10 cellular contexts compared by ENCODE assay signal in the genomic region with DNA sequence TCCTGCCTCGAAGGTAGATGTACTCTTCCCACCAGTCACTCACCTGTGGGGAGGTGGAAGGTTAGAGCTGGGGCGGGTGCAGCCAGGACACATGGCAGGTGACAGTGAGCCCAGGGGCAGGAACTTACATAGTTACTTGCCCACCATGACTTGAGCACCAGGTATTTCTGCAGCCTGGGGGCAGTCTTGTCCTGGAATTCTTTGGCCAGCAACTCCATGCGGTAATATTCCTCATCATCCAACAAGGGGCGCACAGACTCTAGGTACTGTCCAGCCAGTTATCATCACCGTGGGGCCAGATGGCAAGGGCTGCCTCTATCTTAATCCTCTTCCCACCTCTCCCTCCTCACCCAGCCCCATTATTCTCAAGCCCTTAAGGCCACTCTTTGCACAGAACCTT. TPM values are rescaled to one million over a fixed set of nuclear protein-coding genes. Genes with fewer than 3 reads are reported as not detected.
DNase-seq lines count a peak whose midpoint lies in the region; ATAC-seq and TF ChIP-seq lines count a peak whose summit lies in the region.
"Had no signal": no experiment of that assay in that cellular context is flagged by ENCODE, and none has a peak within 500 bp of the region (broad histone marks: within the 10 kb centered on the region; RNA-seq: fewer than 3 reads in every experiment).

No MANE protein-coding gene starts in this region.

- WGBS in esophagus squamous epithelium, 2 donors, result 68 to 72% methylated on average over 4 to 5 of the region's 5 CpGs

- H3K9me3 Mint-ChIP-seq in activated CD4-positive, alpha-beta T cell treated with anti-CD3 and anti-CD28 coated beads for 36 hours (ENCODE audit: low read depth), result no peaks in the 10 kb centered on the region
- H3K9me3 Mint-ChIP-seq: naive B cell had no signal

- no TSS peak for BruUV-seq in A673 (replicated peaks; lab: Mats Ljungman, UMichigan)

- POLR2A ChIA-PET in A673 (lab: Charles Lee; ENCODE audit: low non-redundant PET), result no interaction called here
- POLR2A ChIA-PET in activated CD4-positive, alpha-beta T cell treated with anti-CD3 and anti-CD28 coated beads for 36 hours (lab: Charles Lee), result no interaction called here

- peak; percentile 50 for TF ChIP-seq CTCF in A673 (conservative IDR thresholded peaks at IDR 0.05; ENCODE audit: low read depth, low read length)
- TF ChIP-seq CTCF in foreskin keratinocyte (conservative IDR thresholded peaks at IDR 0.05), result peak; percentile 68
- peak in 3 of 6 experiments; percentile 5 to 21 (median 9) for TF ChIP-seq CTCF in esophagus squamous epithelium (IDR thresholded peaks at IDR 0.05)

- no peak for TF ChIP-seq POLR2A in esophagus squamous epithelium (IDR thresholded peaks at IDR 0.05)

- CTCF ChIA-PET in A673 (lab: Charles Lee), result no interaction called here
- CTCF ChIA-PET in activated CD4-positive, alpha-beta T cell treated with anti-CD3 and anti-CD28 coated beads for 36 hours (lab: Charles Lee), result interaction anchor here (0.7 to 2.7 kb wide), 3 partner anchors 12 to 51 kb away, joined by 4 to 14 read pairs (median 6); partner anchors contain the start of genes SCO2 and SYCE3

- H3K9me3 ChIP-seq in A673 (ENCODE audit: low read depth, low read length, poor library complexity, severe bottlenecking) (no peaks in the 10 kb centered on the region), SJCRH30 (replicated peaks) (no peaks in the 10 kb centered on the region), esophagus squamous epithelium (no peaks in the 10 kb centered on the region)

- H3K27ac ChIP-seq in A673 (ENCODE audit: low read depth, low read length, poor library complexity, severe bottlenecking), result no peak overlapping the region
- H3K27ac ChIP-seq in SJCRH30, result no peak overlapping the region
- H3K27ac ChIP-seq in foreskin keratinocyte, result no peak overlapping the region
- no peak overlapping the region for H3K27ac ChIP-seq in esophagus squamous epithelium

- H3K27me3 ChIP-seq in A673 (replicated peaks; ENCODE audit: insufficient read depth, low read depth, low read length, poor library complexity) (no peaks in the 10 kb centered on the region), H7 (ENCODE audit: control insufficient read depth, insufficient read depth, low read length) (no peaks in the 10 kb centered on the region), SJCRH30 (no peaks in the 10 kb centered on the region), foreskin keratinocyte (peaks cover 6% of the 10 kb centered on the region), esophagus squamous epithelium (no peaks in the 10 kb centered on the region)

- peaks cover 9% of the 10 kb centered on the region for H3K4me1 Mint-ChIP-seq in activated CD4-positive, alpha-beta T cell treated with anti-CD3 and anti-CD28 coated beads for 36 hours

- no peaks in the 10 kb centered on the region for H3K27me3 Mint-ChIP-seq in activated CD4-positive, alpha-beta T cell treated with anti-CD3 and anti-CD28 coated beads for 36 hours

- no peak overlapping the region for H3K4me3 Mint-ChIP-seq in activated CD4-positive, alpha-beta T cell treated with anti-CD3 and anti-CD28 coated beads for 36 hours

- intact Hi-C loops in A673 (cut with micrococcal nuclease; ENCODE audit: unreplicated experiment) (loop anchor here (1.0 kb wide), 1 partner anchor 44 kb away; no protein-coding TSS in a partner anchor), esophagus squamous epithelium (cut with DNase I) (no loop called here)
- intact Hi-C loops in activated CD4-positive, alpha-beta T cell treated with anti-CD3 and anti-CD28 coated beads for 36 hours (cut with DNase I, micrococcal nuclease), result no loop called here

- H3K36me3 ChIP-seq in A673 (ENCODE audit: insufficient read depth, low read length, poor library complexity, severe bottlenecking), result peaks cover 4% of the 10 kb centered on the region
- H3K36me3 ChIP-seq in H7 (replicated peaks; ENCODE audit: control insufficient read depth, insufficient read depth, low read length), result peaks cover 4% of the 10 kb centered on the region
- no peaks in the 10 kb centered on the region for H3K36me3 ChIP-seq in SJCRH30
- H3K36me3 ChIP-seq in esophagus squamous epithelium, result peaks cover 0 to 74% (median 3%) of the 10 kb centered on the region in 3 donors

- no peak overlapping the region for H3K27ac Mint-ChIP-seq in activated CD4-positive, alpha-beta T cell treated with anti-CD3 and anti-CD28 coated beads for 36 hours

- H3K36me3 Mint-ChIP-seq in activated CD4-positive, alpha-beta T cell treated with anti-CD3 and anti-CD28 coated beads for 36 hours (ENCODE audit: low read depth), result peaks cover 50% of the 10 kb centered on the region
- H3K36me3 Mint-ChIP-seq: naive B cell had no signal

- no peaks in the 10 kb centered on the region for H3K4me1 ChIP-seq in A673 (ENCODE audit: insufficient read depth, low read length, poor library complexity, severe bottlenecking)
- peaks cover 11% of the 10 kb centered on the region for H3K4me1 ChIP-seq in SJCRH30
- H3K4me1 ChIP-seq in foreskin keratinocyte, result no peaks in the 10 kb centered on the region
- H3K4me1 ChIP-seq in esophagus squamous epithelium, result peaks cover 4 to 19% (median 8%) of the 10 kb centered on the region in 3 donors

- DNase-seq in A673 (ENCODE audit: low spot score) (peak; percentile 44), H7 (peak; percentile 74), SJCRH30 (peak; percentile 72 to 79), foreskin keratinocyte (peak in 1 of 2 donors; percentile 34), esophagus squamous epithelium (lab: John Stamatoyannopoulos, UW) (no peak)
- no peak for DNase-seq in activated CD4-positive, alpha-beta T cell treated with anti-CD3 and anti-CD28 coated beads for 36 hours
- DNase-seq in stimulated activated naive CD4-positive, alpha-beta T cell (lab: John Stamatoyannopoulos, UW), result no peak
- DNase-seq: central memory CD4-positive, alpha-beta T cell; naive B cell had no signal

- ATAC-seq in foreskin keratinocyte (no peak), GM18909 (IDR thresholded peaks at IDR 0.05; ENCODE audit: poor library complexity, unreplicated experiment) (no peak)
- ATAC-seq in activated CD4-positive, alpha-beta T cell treated with anti-CD3 and anti-CD28 coated beads for 36 hours, result no peak

- H3K4me3 ChIP-seq in A673 (ENCODE audit: low read depth, low read length, poor library complexity, severe bottlenecking) (no peak overlapping the region), H7 (ENCODE audit: insufficient read depth, low read depth, low read length) (no peak overlapping the region), SJCRH30 (no peak overlapping the region), esophagus squamous epithelium (no peak overlapping the region)

RNA-seq across cellular contexts. Expression of gene CPT1B, which starts 2.2 kb away (rescaled TPM):
- total RNA-seq in A673 (2021) (19.2 and 28.3 TPM in 2 replicates), foreskin keratinocyte (5.9 and 7.4 TPM in 2 replicates), esophagus squamous epithelium (10 to 100 TPM in 1 of 4 donors, 1 to 10 TPM in 3; 3.5 to 17.6 (median 8.2) TPM)
- 24.0 and 27.6 TPM in 2 replicates for total RNA-seq in H7 (2014; rRNA removed; shearing (Covaris generic))
- total RNA-seq in SJCRH30 (2014; rRNA removed; shearing (Covaris generic)), result 12.6 and 17.1 TPM in 2 replicates
- polyA plus RNA-seq in foreskin keratinocyte, result 4.7 and 6.0 TPM in 2 replicates
- 10 to 100 TPM; 42.5 to 51.4 TPM for total RNA-seq in activated CD4-positive, alpha-beta T cell treated with anti-CD3 and anti-CD28 coated beads for 36 hours

RNA-seq across cellular contexts. Expression of gene CHKB, which starts 6.6 kb away (rescaled TPM):
- 47.6 and 51.4 TPM in 2 replicates for total RNA-seq in A673 (2021)
- total RNA-seq in H7 (2014; rRNA removed; shearing (Covaris generic)), result 42.1 and 54.5 TPM in 2 replicates
- total RNA-seq in SJCRH30 (2014; rRNA removed; shearing (Covaris generic)), result 19.9 and 27.7 TPM in 2 replicates
- 56.2 and 57.3 TPM in 2 replicates for total RNA-seq in foreskin keratinocyte
- 59.6 and 60.5 TPM in 2 replicates for polyA plus RNA-seq in foreskin keratinocyte
- 10 to 100 TPM; 68.2 to 79.7 TPM for total RNA-seq in activated CD4-positive, alpha-beta T cell treated with anti-CD3 and anti-CD28 coated beads for 36 hours
- 10 to 100 TPM; 16.7 to 51.2 (median 35.4) TPM for total RNA-seq in esophagus squamous epithelium

RNA-seq across cellular contexts. Expression of gene SYCE3, which starts 13.4 kb away (rescaled TPM):
- not detected in 2 replicates for total RNA-seq in A673 (2021)
- not detected in 2 replicates for total RNA-seq in H7 (2014; rRNA removed; shearing (Covaris generic))
- not detected in 2 replicates for total RNA-seq in SJCRH30 (2014; rRNA removed; shearing (Covaris generic))
- total RNA-seq in foreskin keratinocyte, result 0.41 TPM in 1 of 2 replicates, not detected in the other
- 0.34 and 0.46 TPM in 2 replicates for polyA plus RNA-seq in foreskin keratinocyte
- total RNA-seq in activated CD4-positive, alpha-beta T cell treated with anti-CD3 and anti-CD28 coated beads for 36 hours, result 1 to 10 TPM; 3.8 TPM
- 1 to 10 TPM in 1 of 4 donors, not detected in 3; 1.8 TPM for total RNA-seq in esophagus squamous epithelium

RNA-seq across cellular contexts. Expression of gene MAPK8IP2, which starts 24.5 kb away (rescaled TPM):
- total RNA-seq in A673 (2021) (7.8 and 11.5 TPM in 2 replicates), foreskin keratinocyte (0.24 and 0.28 TPM in 2 replicates), esophagus squamous epithelium (1 to 10 TPM; 1.3 to 2.9 (median 1.7) TPM)
- total RNA-seq in H7 (2014; rRNA removed; shearing (Covaris generic)), result 1.7 and 3.4 TPM in 2 replicates
- total RNA-seq in SJCRH30 (2014; rRNA removed; shearing (Covaris generic)), result 0.48 and 0.99 TPM in 2 replicates
- 0.30 and 0.31 TPM in 2 replicates for polyA plus RNA-seq in foreskin keratinocyte
- total RNA-seq in activated CD4-positive, alpha-beta T cell treated with anti-CD3 and anti-CD28 coated beads for 36 hours, result under 1 TPM; 0.14 TPM

RNA-seq across cellular contexts. Expression of gene KLHDC7B, which starts 30.4 kb away (rescaled TPM):
- total RNA-seq in A673 (2021), result 1.4 and 1.6 TPM in 2 replicates
- total RNA-seq in H7 (2014; rRNA removed; shearing (Covaris generic)), result not detected in 2 replicates
- total RNA-seq in SJCRH30 (2014; rRNA removed; shearing (Covaris generic)), result 0.05 and 0.10 TPM in 2 replicates
- not detected in 2 replicates for total RNA-seq in foreskin keratinocyte
- polyA plus RNA-seq in foreskin keratinocyte, result 0.02 TPM in 1 of 2 replicates, not detected in the other
- total RNA-seq in activated CD4-positive, alpha-beta T cell treated with anti-CD3 and anti-CD28 coated beads for 36 hours, result 1 to 10 TPM; 5.7 to 6.4 TPM
- under 1 TPM; 0.26 to 0.53 (median 0.40) TPM for total RNA-seq in esophagus squamous epithelium

Comparison
In these comparisons a context has a peak if more than half of its experiments do, and no peak if none do; other contexts are left out.
1. DNase-seq: peak in A673 (single experiment), H7 (single experiment) and SJCRH30 (2 of 2); none in activated CD4-positive, alpha-beta T cell treated with anti-CD3 and anti-CD28 coated beads for 36 hours (single experiment), esophagus squamous epithelium (single experiment) and stimulated activated naive CD4-positive, alpha-beta T cell (0 of 6).